ENCODE assay signal across 1 cellular context in the genomic region with DNA sequence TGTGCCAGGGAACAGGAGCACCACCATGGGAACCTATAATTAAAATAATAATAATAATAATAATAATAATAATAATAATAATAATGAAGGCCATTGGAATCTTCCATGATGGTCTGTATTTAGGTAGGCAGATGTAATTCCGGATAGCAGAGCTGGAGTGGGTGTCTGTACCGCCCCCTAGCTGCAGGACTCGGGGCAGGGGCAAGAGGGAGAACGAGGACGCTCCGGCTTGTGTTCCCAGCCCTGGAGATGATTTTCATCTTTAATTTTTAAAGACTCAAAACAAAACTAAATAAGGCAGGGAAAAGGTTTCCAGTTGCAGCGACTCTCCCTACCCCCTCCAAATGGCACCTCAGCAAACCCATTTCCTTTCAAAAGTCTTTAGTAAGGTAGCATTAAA.
TF ChIP-seq lines count a peak whose summit lies in the region.

No MANE protein-coding gene starts in this region.

TF ChIP-seq in GM23338, 12 proteins besides CTCF, POLR2A, EP300 and RAD21:
- TF ChIP-seq, protein P1, sequence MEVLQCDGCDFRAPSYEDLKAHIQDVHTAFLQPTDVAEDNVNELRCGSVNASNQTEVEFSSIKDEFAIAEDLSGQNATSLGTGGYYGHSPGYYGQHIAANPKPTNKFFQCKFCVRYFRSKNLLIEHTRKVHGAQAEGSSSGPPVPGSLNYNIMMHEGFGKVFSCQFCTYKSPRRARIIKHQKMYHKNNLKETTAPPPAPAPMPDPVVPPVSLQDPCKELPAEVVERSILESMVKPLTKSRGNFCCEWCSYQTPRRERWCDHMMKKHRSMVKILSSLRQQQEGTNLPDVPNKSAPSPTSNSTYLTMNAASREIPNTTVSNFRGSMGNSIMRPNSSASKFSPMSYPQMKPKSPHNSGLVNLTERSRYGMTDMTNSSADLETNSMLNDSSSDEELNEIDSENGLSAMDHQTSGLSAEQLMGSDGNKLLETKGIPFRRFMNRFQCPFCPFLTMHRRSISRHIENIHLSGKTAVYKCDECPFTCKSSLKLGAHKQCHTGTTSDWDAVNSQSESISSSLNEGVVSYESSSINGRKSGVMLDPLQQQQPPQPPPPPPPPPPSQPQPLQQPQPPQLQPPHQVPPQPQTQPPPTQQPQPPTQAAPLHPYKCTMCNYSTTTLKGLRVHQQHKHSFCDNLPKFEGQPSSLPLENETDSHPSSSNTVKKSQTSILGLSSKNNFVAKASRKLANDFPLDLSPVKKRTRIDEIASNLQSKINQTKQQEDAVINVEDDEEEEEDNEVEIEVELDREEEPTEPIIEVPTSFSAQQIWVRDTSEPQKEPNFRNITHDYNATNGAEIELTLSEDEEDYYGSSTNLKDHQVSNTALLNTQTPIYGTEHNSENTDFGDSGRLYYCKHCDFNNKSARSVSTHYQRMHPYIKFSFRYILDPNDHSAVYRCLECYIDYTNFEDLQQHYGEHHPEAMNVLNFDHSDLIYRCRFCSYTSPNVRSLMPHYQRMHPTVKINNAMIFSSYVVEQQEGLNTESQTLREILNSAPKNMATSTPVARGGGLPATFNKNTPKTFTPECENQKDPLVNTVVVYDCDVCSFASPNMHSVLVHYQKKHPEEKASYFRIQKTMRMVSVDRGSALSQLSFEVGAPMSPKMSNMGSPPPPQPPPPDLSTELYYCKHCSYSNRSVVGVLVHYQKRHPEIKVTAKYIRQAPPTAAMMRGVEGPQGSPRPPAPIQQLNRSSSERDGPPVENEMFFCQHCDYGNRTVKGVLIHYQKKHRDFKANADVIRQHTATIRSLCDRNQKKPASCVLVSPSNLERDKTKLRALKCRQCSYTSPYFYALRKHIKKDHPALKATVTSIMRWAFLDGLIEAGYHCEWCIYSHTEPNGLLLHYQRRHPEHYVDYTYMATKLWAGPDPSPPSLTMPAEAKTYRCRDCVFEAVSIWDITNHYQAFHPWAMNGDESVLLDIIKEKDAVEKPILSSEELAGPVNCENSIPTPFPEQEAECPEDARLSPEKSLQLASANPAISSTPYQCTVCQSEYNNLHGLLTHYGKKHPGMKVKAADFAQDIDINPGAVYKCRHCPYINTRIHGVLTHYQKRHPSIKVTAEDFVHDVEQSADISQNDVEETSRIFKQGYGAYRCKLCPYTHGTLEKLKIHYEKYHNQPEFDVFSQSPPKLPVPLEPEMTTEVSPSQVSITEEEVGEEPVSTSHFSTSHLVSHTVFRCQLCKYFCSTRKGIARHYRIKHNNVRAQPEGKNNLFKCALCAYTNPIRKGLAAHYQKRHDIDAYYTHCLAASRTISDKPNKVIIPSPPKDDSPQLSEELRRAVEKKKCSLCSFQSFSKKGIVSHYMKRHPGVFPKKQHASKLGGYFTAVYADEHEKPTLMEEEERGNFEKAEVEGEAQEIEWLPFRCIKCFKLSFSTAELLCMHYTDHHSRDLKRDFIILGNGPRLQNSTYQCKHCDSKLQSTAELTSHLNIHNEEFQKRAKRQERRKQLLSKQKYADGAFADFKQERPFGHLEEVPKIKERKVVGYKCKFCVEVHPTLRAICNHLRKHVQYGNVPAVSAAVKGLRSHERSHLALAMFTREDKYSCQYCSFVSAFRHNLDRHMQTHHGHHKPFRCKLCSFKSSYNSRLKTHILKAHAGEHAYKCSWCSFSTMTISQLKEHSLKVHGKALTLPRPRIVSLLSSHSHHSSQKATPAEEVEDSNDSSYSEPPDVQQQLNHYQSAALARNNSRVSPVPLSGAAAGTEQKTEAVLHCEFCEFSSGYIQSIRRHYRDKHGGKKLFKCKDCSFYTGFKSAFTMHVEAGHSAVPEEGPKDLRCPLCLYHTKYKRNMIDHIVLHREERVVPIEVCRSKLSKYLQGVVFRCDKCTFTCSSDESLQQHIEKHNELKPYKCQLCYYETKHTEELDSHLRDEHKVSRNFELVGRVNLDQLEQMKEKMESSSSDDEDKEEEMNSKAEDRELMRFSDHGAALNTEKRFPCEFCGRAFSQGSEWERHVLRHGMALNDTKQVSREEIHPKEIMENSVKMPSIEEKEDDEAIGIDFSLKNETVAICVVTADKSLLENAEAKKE (CRISPR knock-in tag; IDR thresholded peaks at IDR 0.05) = no peak
- TF ChIP-seq ZNF331 (CRISPR knock-in tag; IDR thresholded peaks at IDR 0.05; ENCODE audit: low read depth) (no peak), STAT1 (IDR thresholded peaks at IDR 0.05; ENCODE audit: unreplicated experiment) (no peak), POLR2AphosphoS5 (IDR thresholded peaks at IDR 0.05; ENCODE audit: low read depth) (no peak), EZH2 (IDR thresholded peaks at IDR 0.05; ENCODE audit: low read depth, unreplicated experiment) (no peak), ZNF114 (CRISPR knock-in tag; IDR thresholded peaks at IDR 0.05) (no peak), NANOG (IDR thresholded peaks at IDR 0.05; ENCODE audit: borderline replicate concordance) (no peak), CREB1 (CRISPR knock-in tag; IDR thresholded peaks at IDR 0.05; ENCODE audit: low read depth) (no peak), JUNB (IDR thresholded peaks at IDR 0.05; ENCODE audit: unreplicated experiment) (no peak), EZH2phosphoT487 (IDR thresholded peaks at IDR 0.05; ENCODE audit: unreplicated experiment) (no peak)
- TF ChIP-seq, protein P2, sequence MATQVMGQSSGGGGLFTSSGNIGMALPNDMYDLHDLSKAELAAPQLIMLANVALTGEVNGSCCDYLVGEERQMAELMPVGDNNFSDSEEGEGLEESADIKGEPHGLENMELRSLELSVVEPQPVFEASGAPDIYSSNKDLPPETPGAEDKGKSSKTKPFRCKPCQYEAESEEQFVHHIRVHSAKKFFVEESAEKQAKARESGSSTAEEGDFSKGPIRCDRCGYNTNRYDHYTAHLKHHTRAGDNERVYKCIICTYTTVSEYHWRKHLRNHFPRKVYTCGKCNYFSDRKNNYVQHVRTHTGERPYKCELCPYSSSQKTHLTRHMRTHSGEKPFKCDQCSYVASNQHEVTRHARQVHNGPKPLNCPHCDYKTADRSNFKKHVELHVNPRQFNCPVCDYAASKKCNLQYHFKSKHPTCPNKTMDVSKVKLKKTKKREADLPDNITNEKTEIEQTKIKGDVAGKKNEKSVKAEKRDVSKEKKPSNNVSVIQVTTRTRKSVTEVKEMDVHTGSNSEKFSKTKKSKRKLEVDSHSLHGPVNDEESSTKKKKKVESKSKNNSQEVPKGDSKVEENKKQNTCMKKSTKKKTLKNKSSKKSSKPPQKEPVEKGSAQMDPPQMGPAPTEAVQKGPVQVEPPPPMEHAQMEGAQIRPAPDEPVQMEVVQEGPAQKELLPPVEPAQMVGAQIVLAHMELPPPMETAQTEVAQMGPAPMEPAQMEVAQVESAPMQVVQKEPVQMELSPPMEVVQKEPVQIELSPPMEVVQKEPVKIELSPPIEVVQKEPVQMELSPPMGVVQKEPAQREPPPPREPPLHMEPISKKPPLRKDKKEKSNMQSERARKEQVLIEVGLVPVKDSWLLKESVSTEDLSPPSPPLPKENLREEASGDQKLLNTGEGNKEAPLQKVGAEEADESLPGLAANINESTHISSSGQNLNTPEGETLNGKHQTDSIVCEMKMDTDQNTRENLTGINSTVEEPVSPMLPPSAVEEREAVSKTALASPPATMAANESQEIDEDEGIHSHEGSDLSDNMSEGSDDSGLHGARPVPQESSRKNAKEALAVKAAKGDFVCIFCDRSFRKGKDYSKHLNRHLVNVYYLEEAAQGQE (IDR thresholded peaks at IDR 0.05; ENCODE audit: unreplicated experiment) = no peak
- TF ChIP-seq, protein P3, sequence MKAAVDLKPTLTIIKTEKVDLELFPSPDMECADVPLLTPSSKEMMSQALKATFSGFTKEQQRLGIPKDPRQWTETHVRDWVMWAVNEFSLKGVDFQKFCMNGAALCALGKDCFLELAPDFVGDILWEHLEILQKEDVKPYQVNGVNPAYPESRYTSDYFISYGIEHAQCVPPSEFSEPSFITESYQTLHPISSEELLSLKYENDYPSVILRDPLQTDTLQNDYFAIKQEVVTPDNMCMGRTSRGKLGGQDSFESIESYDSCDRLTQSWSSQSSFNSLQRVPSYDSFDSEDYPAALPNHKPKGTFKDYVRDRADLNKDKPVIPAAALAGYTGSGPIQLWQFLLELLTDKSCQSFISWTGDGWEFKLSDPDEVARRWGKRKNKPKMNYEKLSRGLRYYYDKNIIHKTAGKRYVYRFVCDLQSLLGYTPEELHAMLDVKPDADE (IDR thresholded peaks at IDR 0.05) = no peak
TF ChIP-seq in GM23338: peak in this region for 0.
